Comparison of ENCODE assay signal across 1 cellular context in the genomic region with DNA sequence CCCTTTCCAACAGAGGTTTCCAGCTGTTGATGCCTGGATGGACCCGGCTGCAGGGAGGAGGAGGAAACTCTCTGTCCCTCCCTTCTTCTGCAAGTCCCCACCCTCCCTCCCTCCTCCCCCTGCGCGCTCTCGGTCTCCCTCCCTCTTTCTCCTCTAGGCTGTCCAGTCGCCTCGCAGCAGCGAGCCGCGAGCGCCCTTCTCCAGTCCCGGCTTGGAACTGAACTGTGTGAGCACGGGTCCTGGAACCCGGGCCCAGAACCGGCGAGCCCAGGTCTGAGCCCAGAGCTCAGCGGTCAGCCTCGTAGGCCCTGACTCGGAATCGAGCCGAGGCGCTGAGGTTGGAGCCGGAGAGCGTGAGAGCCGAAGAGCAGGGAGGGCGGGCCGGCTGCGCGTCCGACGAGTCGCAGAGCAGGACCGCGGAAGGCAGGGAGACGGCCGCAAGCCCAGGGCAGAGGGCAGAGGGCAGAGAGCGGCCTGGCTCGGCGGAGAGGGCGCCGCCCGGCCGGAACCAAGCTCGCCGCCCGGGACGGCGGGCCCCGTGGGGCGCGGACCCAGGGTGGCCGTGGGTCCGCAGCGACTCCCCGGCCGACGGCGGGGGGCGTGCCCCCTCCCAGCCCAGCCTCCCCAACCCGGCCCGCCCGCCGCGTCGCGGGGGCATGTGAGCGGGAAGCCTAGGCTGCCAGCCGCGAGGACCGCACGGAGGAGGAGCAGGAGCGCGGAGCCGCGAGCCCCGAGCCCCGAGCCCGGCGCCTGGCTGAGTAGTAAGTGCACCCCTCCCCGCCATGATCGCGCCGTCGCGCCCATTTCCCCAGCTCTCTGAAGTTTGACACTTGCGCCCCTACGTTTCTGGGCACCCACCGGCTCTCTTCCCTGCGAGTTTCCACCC.
TF ChIP-seq lines count a peak whose summit lies in the region.

SOX13 (plus strand) TSS at position 165 of the 886 bp plus-strand sequence. CDS start 39,801 bp downstream, outside the sequence.

TF ChIP-seq in HepG2, 621 proteins besides CTCF, POLR2A, EP300 and RAD21 (continued from another document and continues in another):
- TF ChIP-seq FOXM1 (CRISPR knock-in tag; IDR thresholded peaks at IDR 0.05) = no peak
- peak; percentile 78 for TF ChIP-seq ZNF121 (CRISPR knock-in tag; IDR thresholded peaks at IDR 0.05)
- TF ChIP-seq ZNF777 (CRISPR knock-in tag; IDR thresholded peaks at IDR 0.05) = peak; percentile 87
- peak; percentile 88 for TF ChIP-seq ZSCAN9 (CRISPR knock-in tag; IDR thresholded peaks at IDR 0.05; ENCODE audit: borderline replicate concordance)
- peak; percentile 75; the same call in 1 of the 2 replicates for TF ChIP-seq ARHGAP35 (CRISPR knock-in tag; IDR thresholded peaks at IDR 0.05; ENCODE audit: borderline replicate concordance)
- peak; percentile 51; the same call in 1 of the 2 replicates for TF ChIP-seq ARNTL (CRISPR knock-in tag; IDR thresholded peaks at IDR 0.05)
- no peak for TF ChIP-seq ZNF44 (CRISPR knock-in tag; IDR thresholded peaks at IDR 0.05)
- TF ChIP-seq, protein P1, sequence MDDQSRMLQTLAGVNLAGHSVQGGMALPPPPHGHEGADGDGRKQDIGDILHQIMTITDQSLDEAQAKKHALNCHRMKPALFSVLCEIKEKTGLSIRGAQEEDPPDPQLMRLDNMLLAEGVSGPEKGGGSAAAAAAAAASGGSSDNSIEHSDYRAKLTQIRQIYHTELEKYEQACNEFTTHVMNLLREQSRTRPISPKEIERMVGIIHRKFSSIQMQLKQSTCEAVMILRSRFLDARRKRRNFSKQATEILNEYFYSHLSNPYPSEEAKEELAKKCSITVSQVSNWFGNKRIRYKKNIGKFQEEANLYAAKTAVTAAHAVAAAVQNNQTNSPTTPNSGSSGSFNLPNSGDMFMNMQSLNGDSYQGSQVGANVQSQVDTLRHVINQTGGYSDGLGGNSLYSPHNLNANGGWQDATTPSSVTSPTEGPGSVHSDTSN (CRISPR knock-in tag; IDR thresholded peaks at IDR 0.05; ENCODE audit: borderline replicate concordance) = no peak
- TF ChIP-seq, protein P2, sequence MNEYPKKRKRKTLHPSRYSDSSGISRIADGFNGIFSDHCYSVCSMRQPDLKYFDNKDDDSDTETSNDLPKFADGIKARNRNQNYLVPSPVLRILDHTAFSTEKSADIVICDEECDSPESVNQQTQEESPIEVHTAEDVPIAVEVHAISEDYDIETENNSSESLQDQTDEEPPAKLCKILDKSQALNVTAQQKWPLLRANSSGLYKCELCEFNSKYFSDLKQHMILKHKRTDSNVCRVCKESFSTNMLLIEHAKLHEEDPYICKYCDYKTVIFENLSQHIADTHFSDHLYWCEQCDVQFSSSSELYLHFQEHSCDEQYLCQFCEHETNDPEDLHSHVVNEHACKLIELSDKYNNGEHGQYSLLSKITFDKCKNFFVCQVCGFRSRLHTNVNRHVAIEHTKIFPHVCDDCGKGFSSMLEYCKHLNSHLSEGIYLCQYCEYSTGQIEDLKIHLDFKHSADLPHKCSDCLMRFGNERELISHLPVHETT (CRISPR knock-in tag; conservative IDR thresholded peaks at IDR 0.05) = no peak
- peak; percentile 78; the same call in 1 of the 2 replicates for TF ChIP-seq BRD4 (CRISPR knock-in tag; IDR thresholded peaks at IDR 0.05)
- TF ChIP-seq MAFG (CRISPR knock-in tag; IDR thresholded peaks at IDR 0.05) = no peak
- no peak for TF ChIP-seq ZFP37 (CRISPR knock-in tag; IDR thresholded peaks at IDR 0.05; ENCODE audit: borderline replicate concordance)
- 0 out of 2 replicates have a peak, but pooled peaks have one; percentile 23 for TF ChIP-seq ZNF567 (CRISPR knock-in tag; IDR thresholded peaks at IDR 0.05; ENCODE audit: borderline replicate concordance)
- TF ChIP-seq ZNF383 (CRISPR knock-in tag; IDR thresholded peaks at IDR 0.05; ENCODE audit: borderline replicate concordance) = no peak
- TF ChIP-seq NR1H2 (CRISPR knock-in tag; IDR thresholded peaks at IDR 0.05; ENCODE audit: borderline replicate concordance, low read depth) = peak; percentile 81; the same call in 1 of the 2 replicates
- TF ChIP-seq ARID4A (CRISPR knock-in tag; IDR thresholded peaks at IDR 0.05; ENCODE audit: borderline replicate concordance) = peak; percentile 90
- no peak; the same call in 1 of the 2 replicates for TF ChIP-seq BHLHE40 (IDR thresholded peaks at IDR 0.05; ENCODE audit: low read length)
- TF ChIP-seq ZNF557 (CRISPR knock-in tag; IDR thresholded peaks at IDR 0.05) = 0 out of 2 replicates have a peak, but pooled peaks have one; percentile 70
- TF ChIP-seq CC2D1A (CRISPR knock-in tag; IDR thresholded peaks at IDR 0.05) = no peak
- TF ChIP-seq, protein P3, sequence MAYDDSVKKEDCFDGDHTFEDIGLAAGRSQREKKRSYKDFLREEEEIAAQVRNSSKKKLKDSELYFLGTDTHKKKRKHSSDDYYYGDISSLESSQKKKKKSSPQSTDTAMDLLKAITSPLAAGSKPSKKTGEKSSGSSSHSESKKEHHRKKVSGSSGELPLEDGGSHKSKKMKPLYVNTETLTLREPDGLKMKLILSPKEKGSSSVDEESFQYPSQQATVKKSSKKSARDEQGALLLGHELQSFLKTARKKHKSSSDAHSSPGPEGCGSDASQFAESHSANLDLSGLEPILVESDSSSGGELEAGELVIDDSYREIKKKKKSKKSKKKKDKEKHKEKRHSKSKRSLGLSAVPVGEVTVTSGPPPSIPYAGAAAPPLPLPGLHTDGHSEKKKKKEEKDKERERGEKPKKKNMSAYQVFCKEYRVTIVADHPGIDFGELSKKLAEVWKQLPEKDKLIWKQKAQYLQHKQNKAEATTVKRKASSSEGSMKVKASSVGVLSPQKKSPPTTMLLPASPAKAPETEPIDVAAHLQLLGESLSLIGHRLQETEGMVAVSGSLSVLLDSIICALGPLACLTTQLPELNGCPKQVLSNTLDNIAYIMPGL (CRISPR knock-in tag; IDR thresholded peaks at IDR 0.05; ENCODE audit: borderline replicate concordance in 1 of 2, low read depth in 1 of 2) = peak; percentile 83 to 88; a peak in 3 of 4 replicates
- TF ChIP-seq DDIT3 (CRISPR knock-in tag; IDR thresholded peaks at IDR 0.05) = no peak
- TF ChIP-seq, protein P4, sequence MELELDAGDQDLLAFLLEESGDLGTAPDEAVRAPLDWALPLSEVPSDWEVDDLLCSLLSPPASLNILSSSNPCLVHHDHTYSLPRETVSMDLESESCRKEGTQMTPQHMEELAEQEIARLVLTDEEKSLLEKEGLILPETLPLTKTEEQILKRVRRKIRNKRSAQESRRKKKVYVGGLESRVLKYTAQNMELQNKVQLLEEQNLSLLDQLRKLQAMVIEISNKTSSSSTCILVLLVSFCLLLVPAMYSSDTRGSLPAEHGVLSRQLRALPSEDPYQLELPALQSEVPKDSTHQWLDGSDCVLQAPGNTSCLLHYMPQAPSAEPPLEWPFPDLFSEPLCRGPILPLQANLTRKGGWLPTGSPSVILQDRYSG (CRISPR knock-in tag; IDR thresholded peaks at IDR 0.05) = no peak
- no peak for TF ChIP-seq SRSF1 (optimal IDR thresholded peaks at IDR 0.05; ENCODE audit: low read depth, low read length)
- no peak for TF ChIP-seq CENPX (CRISPR knock-in tag; IDR thresholded peaks at IDR 0.05)
- TF ChIP-seq SMYD3 (CRISPR knock-in tag; IDR thresholded peaks at IDR 0.05) = no peak
- TF ChIP-seq RFX5 (IDR thresholded peaks at IDR 0.05; ENCODE audit: low read depth, low read length) = no peak
- TF ChIP-seq POLR2G (IDR thresholded peaks at IDR 0.05; ENCODE audit: low read depth, low read length) = peak; percentile 95
- no peak for TF ChIP-seq KMT2B (CRISPR knock-in tag; IDR thresholded peaks at IDR 0.05)
- TF ChIP-seq, protein P5, sequence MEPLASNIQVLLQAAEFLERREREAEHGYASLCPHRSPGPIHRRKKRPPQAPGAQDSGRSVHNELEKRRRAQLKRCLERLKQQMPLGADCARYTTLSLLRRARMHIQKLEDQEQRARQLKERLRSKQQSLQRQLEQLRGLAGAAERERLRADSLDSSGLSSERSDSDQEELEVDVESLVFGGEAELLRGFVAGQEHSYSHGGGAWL (CRISPR knock-in tag; IDR thresholded peaks at IDR 0.05) = peak; percentile 67; the same call in 1 of the 2 replicates
- TF ChIP-seq ATF7 (IDR thresholded peaks at IDR 0.05) = no peak
- TF ChIP-seq ATF7 (CRISPR knock-in tag; IDR thresholded peaks at IDR 0.05) = no peak
- TF ChIP-seq NFE2 (CRISPR knock-in tag; IDR thresholded peaks at IDR 0.05) = no peak
- TF ChIP-seq, protein P6, sequence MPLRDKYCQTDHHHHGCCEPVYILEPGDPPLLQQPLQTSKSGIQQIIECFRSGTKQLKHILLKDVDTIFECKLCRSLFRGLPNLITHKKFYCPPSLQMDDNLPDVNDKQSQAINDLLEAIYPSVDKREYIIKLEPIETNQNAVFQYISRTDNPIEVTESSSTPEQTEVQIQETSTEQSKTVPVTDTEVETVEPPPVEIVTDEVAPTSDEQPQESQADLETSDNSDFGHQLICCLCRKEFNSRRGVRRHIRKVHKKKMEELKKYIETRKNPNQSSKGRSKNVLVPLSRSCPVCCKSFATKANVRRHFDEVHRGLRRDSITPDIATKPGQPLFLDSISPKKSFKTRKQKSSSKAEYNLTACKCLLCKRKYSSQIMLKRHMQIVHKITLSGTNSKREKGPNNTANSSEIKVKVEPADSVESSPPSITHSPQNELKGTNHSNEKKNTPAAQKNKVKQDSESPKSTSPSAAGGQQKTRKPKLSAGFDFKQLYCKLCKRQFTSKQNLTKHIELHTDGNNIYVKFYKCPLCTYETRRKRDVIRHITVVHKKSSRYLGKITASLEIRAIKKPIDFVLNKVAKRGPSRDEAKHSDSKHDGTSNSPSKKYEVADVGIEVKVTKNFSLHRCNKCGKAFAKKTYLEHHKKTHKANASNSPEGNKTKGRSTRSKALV (CRISPR knock-in tag; IDR thresholded peaks at IDR 0.05) = no peak; the same call in 1 of the 2 replicates
- TF ChIP-seq IKZF4 (CRISPR knock-in tag; IDR thresholded peaks at IDR 0.05; ENCODE audit: borderline replicate concordance, low read depth, not compliant biosample characterization) = peak; percentile 16
- TF ChIP-seq ARNT2 (CRISPR knock-in tag; IDR thresholded peaks at IDR 0.05; ENCODE audit: low read depth) = peak; percentile 80; the same call in 1 of the 2 replicates
- no peak for TF ChIP-seq GMEB2 (CRISPR knock-in tag; IDR thresholded peaks at IDR 0.05; ENCODE audit: low read depth)
- no peak for TF ChIP-seq PRMT3 (CRISPR knock-in tag; IDR thresholded peaks at IDR 0.05; ENCODE audit: borderline replicate concordance, low read depth)
- TF ChIP-seq ZNF792 (CRISPR knock-in tag; IDR thresholded peaks at IDR 0.05) = no peak
- no peak for TF ChIP-seq RCOR2 (CRISPR knock-in tag; IDR thresholded peaks at IDR 0.05)
- peak; percentile 57; the same call in 1 of the 2 replicates for TF ChIP-seq RFXAP (CRISPR knock-in tag; IDR thresholded peaks at IDR 0.05; ENCODE audit: borderline replicate concordance)
- TF ChIP-seq, protein P7, sequence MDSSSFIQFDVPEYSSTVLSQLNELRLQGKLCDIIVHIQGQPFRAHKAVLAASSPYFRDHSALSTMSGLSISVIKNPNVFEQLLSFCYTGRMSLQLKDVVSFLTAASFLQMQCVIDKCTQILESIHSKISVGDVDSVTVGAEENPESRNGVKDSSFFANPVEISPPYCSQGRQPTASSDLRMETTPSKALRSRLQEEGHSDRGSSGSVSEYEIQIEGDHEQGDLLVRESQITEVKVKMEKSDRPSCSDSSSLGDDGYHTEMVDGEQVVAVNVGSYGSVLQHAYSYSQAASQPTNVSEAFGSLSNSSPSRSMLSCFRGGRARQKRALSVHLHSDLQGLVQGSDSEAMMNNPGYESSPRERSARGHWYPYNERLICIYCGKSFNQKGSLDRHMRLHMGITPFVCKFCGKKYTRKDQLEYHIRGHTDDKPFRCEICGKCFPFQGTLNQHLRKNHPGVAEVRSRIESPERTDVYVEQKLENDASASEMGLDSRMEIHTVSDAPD (CRISPR knock-in tag; IDR thresholded peaks at IDR 0.05) = no peak
- TF ChIP-seq, protein P8, sequence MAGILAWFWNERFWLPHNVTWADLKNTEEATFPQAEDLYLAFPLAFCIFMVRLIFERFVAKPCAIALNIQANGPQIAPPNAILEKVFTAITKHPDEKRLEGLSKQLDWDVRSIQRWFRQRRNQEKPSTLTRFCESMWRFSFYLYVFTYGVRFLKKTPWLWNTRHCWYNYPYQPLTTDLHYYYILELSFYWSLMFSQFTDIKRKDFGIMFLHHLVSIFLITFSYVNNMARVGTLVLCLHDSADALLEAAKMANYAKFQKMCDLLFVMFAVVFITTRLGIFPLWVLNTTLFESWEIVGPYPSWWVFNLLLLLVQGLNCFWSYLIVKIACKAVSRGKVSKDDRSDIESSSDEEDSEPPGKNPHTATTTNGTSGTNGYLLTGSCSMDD (CRISPR knock-in tag; IDR thresholded peaks at IDR 0.05) = no peak
- no peak for TF ChIP-seq FIP1L1 (IDR thresholded peaks at IDR 0.05; ENCODE audit: borderline replicate concordance, insufficient read depth, low read depth, low read length)
